In genomic region chr3:149658444-149659172, GRCh38 we compare ENCODE assay signal across 8 cellular contexts. TPM values are rescaled to one million over a fixed set of nuclear protein-coding genes. Genes with fewer than 3 reads are reported as not detected.
DNase-seq lines count a peak whose midpoint lies in the region; ATAC-seq, FAIRE-seq and TF ChIP-seq lines count a peak whose summit lies in the region.

No MANE protein-coding gene starts in this region.

- H3K9me3 Mint-ChIP-seq in CD4-positive, alpha-beta memory T cell = peaks cover 0 to 4% (median 0%) of the 10 kb centered on the region in 8 donors

- CTCF ChIA-PET in CD4-positive, alpha-beta memory T cell (lab: Charles Lee; ENCODE audit: partially characterized antibody) = interaction anchor here (0.7 to 1.1 kb wide), 3 partner anchors 79 to 573 kb away, joined by 3 to 4 read pairs (median 3); no protein-coding TSS in a partner anchor

- no peak for TF ChIP-seq POLR2A in ovary (IDR thresholded peaks at IDR 0.05)
- no peak; the same call in 1 of the 2 replicates for TF ChIP-seq POLR2A in H54 (IDR thresholded peaks at IDR 0.05; ENCODE audit: low read depth, low read length)

- peak; percentile 42 for TF ChIP-seq EP300 in ovary (IDR thresholded peaks at IDR 0.05)

- FAIRE-seq in H54 (lab: Jason Lieb, UNC) = no peak

- H3K27ac ChIP-seq in CD4-positive, alpha-beta memory T cell (ENCODE audit: low read depth, low read length) = no peak overlapping the region
- peak overlapping the region; percentile 97 to 98 for H3K27ac ChIP-seq in ovary

- ATAC-seq in GM19035 (IDR thresholded peaks at IDR 0.05; ENCODE audit: unreplicated experiment) (peak; percentile 70), HG03135 (IDR thresholded peaks at IDR 0.05; ENCODE audit: unreplicated experiment) (peak; percentile 87)

- TF ChIP-seq CTCF in ovary (IDR thresholded peaks at IDR 0.05) = peak in 2 of 3 donors; percentile 19 to 28

- peaks cover 24 to 44% of the 10 kb centered on the region in 2 donors for H3K27me3 Mint-ChIP-seq in CD4-positive, alpha-beta memory T cell

- peak overlapping the region; percentile 23 to 73 for H3K4me3 ChIP-seq in CD4-positive, alpha-beta memory T cell (ENCODE audit: low read length in 2 of 2)
- H3K4me3 ChIP-seq in ovary = peak overlapping the region; percentile 80

- intact Hi-C loops in CD4-positive, alpha-beta memory T cell (cut with micrococcal nuclease) = no loop called here
- intact Hi-C loops in cardiac septum (cut with DNase I) (loop anchor here (5.0 kb wide), 1 partner anchor 126 kb away; no protein-coding TSS in a partner anchor), ovary (cut with DNase I) (loop anchor here (5.0 to 10.0 kb wide), 9 partner anchors 44 to 126 kb away; no protein-coding TSS in a partner anchor)

- POLR2A ChIA-PET in CD4-positive, alpha-beta memory T cell (lab: Charles Lee; ENCODE audit: partially characterized antibody) = no interaction called here

- DNase-seq in CD4-positive, alpha-beta memory T cell = peak in 4 of 5 donors; percentile 1 to 21 (median 16)
- DNase-seq in NOMO-1 treated with DMSO at 0.1 percent for 48 hours (lab: John Stamatoyannopoulos, UW; ENCODE audit: unreplicated experiment) (peak; percentile 43), amniotic epithelial cell (ENCODE audit: low read depth) (peak; percentile 83), cardiac septum (ENCODE audit: low spot score) (peak; percentile 89), ovary (peak; percentile 70 to 86 (median 80)), H54 (ENCODE audit: insufficient read length, low spot score) (no peak)

- peak overlapping the region in 2 of 7 donors; percentile 36 to 56 for H3K27ac Mint-ChIP-seq in CD4-positive, alpha-beta memory T cell

- H3K4me1 ChIP-seq in CD4-positive, alpha-beta memory T cell (ENCODE audit: insufficient read depth, low read length) = peaks cover 6% of the 10 kb centered on the region
- H3K4me1 ChIP-seq in ovary (ENCODE audit: insufficient read depth) = peaks cover 8% of the 10 kb centered on the region

- H3K36me3 ChIP-seq in CD4-positive, alpha-beta memory T cell (ENCODE audit: insufficient read depth, low read length) = no peaks in the 10 kb centered on the region
- H3K36me3 ChIP-seq in ovary = no peaks in the 10 kb centered on the region

- H3K4me3 Mint-ChIP-seq in CD4-positive, alpha-beta memory T cell = peak overlapping the region; percentile 79 to 89 (median 83)

- H3K4me1 Mint-ChIP-seq in CD4-positive, alpha-beta memory T cell = peaks cover 13 to 28% (median 21%) of the 10 kb centered on the region in 4 donors

- no peaks in the 10 kb centered on the region for H3K27me3 ChIP-seq in CD4-positive, alpha-beta memory T cell (ENCODE audit: insufficient read depth, low read length)
- no peaks in the 10 kb centered on the region for H3K27me3 ChIP-seq in ovary

- H3K9me3 ChIP-seq in CD4-positive, alpha-beta memory T cell (ENCODE audit: control insufficient read depth in 1 of 2, low read length in 2 of 2) = no peaks in the 10 kb centered on the region
- H3K9me3 ChIP-seq in ovary = no peaks in the 10 kb centered on the region

- 1% methylated on average over 29 to 33 of the region's 33 CpGs for WGBS in ovary, 3 donors

- H3K36me3 Mint-ChIP-seq in CD4-positive, alpha-beta memory T cell = no peaks in the 10 kb centered on the region

RNA-seq across cellular contexts. Expression of gene WWTR1, which starts 0.8 kb away (rescaled TPM):
- total RNA-seq in CD4-positive, alpha-beta memory T cell = 1 to 10 TPM; 1.1 to 1.2 TPM
- under 1 TPM in 1 of 2 donors, not detected in 1; 0.41 TPM for polyA plus RNA-seq in CD4-positive, alpha-beta memory T cell
- total RNA-seq in cardiac septum (82.7 TPM), ovary (100 to 1,000 TPM in 4 of 7 donors, 10 to 100 TPM in 3; 96.0 to 160 (median 112) TPM)
- 10 to 100 TPM; 65.4 to 87.4 TPM for polyA plus RNA-seq in ovary

Comparison
In these comparisons a context has a peak if more than half of its experiments do, and no peak if none do; other contexts are left out.
1. RNA of gene WWTR1, which starts 0.8 kb away (total RNA-seq): 96.0 to 160 TPM in ovary and 82.7 TPM in cardiac septum (single experiment); 1.1 to 1.2 TPM in CD4-positive, alpha-beta memory T cell; every median in the first group is over 10 times any median in the second.